Comparison of ENCODE assay signal across 20 cellular contexts in genomic region chr13:40319699-40320586, GRCh38.
A peak's percentile ranks its signal among the peaks of the same experiment; 100 is the strongest.
DNase-seq lines count a peak whose midpoint lies in the region; ATAC-seq, FAIRE-seq and TF ChIP-seq lines count a peak whose summit lies in the region.
"Had no signal": no experiment of that assay in that cellular context is flagged by ENCODE, and none has a peak within 500 bp of the region (broad histone marks: within the 10 kb centered on the region; RNA-seq: fewer than 3 reads in every experiment).

No MANE protein-coding gene starts in this region.

- no peaks in the 10 kb centered on the region for H3K9me2 ChIP-seq in OCI-LY7 (ENCODE audit: insufficient read depth, low read length)

- H3K27ac Mint-ChIP-seq in activated naive CD4-positive, alpha-beta T cell treated with anti-CD3 and anti-CD28 coated beads, Interleukin-2, amount 50 U/mL, for 24 hours: peak overlapping the region; percentile 63
- H3K27ac Mint-ChIP-seq in activated naive CD4-positive, alpha-beta T cell treated with anti-CD3 and anti-CD28 coated beads, Interleukin-2, amount 50 U/mL, for 72 hours: no peak overlapping the region
- no peak overlapping the region for H3K27ac Mint-ChIP-seq in stimulated activated effector memory CD8-positive, alpha-beta T cell treated with anti-CD3 and anti-CD28 coated beads, Interleukin-12 subunit alpha, Interleukin-12 subunit beta, amount 100 ng/mL, for 72 hours
- H3K27ac Mint-ChIP-seq: immature natural killer cell; T-helper 2 cell treated with Interferon-gamma antibody and Interleukin-4, amounts not matched to agents 5 μg/mL and 100 μg/mL, for 36 hours had no signal

- CTCF ChIA-PET in OCI-LY7 (lab: Charles Lee; ENCODE audit: unreplicated experiment): interaction anchor here (0.5 kb wide), 1 partner anchor 1001 kb away, joined by 3 read pairs; no protein-coding TSS in a partner anchor

- peaks cover 51% of the 10 kb centered on the region for H3K4me1 Mint-ChIP-seq in activated naive CD4-positive, alpha-beta T cell treated with anti-CD3 and anti-CD28 coated beads, Interleukin-2, amount 50 U/mL, for 24 hours
- H3K4me1 Mint-ChIP-seq in stimulated activated effector memory CD8-positive, alpha-beta T cell treated with anti-CD3 and anti-CD28 coated beads, Interleukin-12 subunit alpha, Interleukin-12 subunit beta, amount 100 ng/mL, for 72 hours: peaks cover 47% of the 10 kb centered on the region
- H3K4me1 Mint-ChIP-seq: immature natural killer cell had no signal

- H3K9me3 ChIP-seq in OCI-LY7 (ENCODE audit: low read length): peaks cover 8% of the 10 kb centered on the region; the same call in 1 of the 2 replicates
- H3K9me3 ChIP-seq in body of pancreas: no peaks in the 10 kb centered on the region

- DNase-seq in activated naive CD4-positive, alpha-beta T cell treated with anti-CD3 and anti-CD28 coated beads, Interleukin-2, amount 50 U/mL, for 72 hours (ENCODE audit: low spot score in 2 of 2): no peak
- DNase-seq in OCI-LY7 (ENCODE audit: low spot score) (no peak), body of pancreas (peak in 1 of 4 donors; percentile 35), amniotic stem cell (lab: John Stamatoyannopoulos, UW) (no peak), H54 (ENCODE audit: insufficient read length, low spot score) (no peak), NCI-H446 (lab: John Stamatoyannopoulos, UW) (no peak)
- no peak for DNase-seq in stimulated activated effector memory CD8-positive, alpha-beta T cell treated with anti-CD3 and anti-CD28 coated beads, Interleukin-12 subunit alpha, Interleukin-12 subunit beta, amount 100 ng/mL, for 72 hours (ENCODE audit: low spot score in 2 of 2)
- DNase-seq: activated CD4-positive, CD25-positive, alpha-beta regulatory T cell treated with anti-CD3 and anti-CD28 coated beads, Interleukin-2, amount 50 U/mL, for 72 hours; caudate nucleus; GM23248; immature natural killer cell; lower lobe of right lung; naive B cell; NCI-H1436; NCI-H2227 treated with DMSO at 0.1 percent for 48 hours had no signal

- H3K27ac ChIP-seq in OCI-LY7 (ENCODE audit: low read depth, low read length, poor library complexity, severe bottlenecking): no peak overlapping the region
- H3K27ac ChIP-seq in body of pancreas: no peak overlapping the region
- H3K27ac ChIP-seq: GM23248, lower lobe of right lung, parathyroid adenoma had no signal

- FAIRE-seq in H54 (lab: Jason Lieb, UNC): no peak
- FAIRE-seq: D721Med, G401.6 had no signal

- POLR2A ChIA-PET in OCI-LY7 (lab: Charles Lee): no interaction called here

- H4K20me1 ChIP-seq in OCI-LY7 (ENCODE audit: insufficient read depth, low read length): no peaks in the 10 kb centered on the region

- H3K4me3 Mint-ChIP-seq in activated naive CD4-positive, alpha-beta T cell treated with anti-CD3 and anti-CD28 coated beads, Interleukin-2, amount 50 U/mL, for 24 hours: no peak overlapping the region
- no peak overlapping the region for H3K4me3 Mint-ChIP-seq in stimulated activated effector memory CD8-positive, alpha-beta T cell treated with anti-CD3 and anti-CD28 coated beads, Interleukin-12 subunit alpha, Interleukin-12 subunit beta, amount 100 ng/mL, for 72 hours
- H3K4me3 Mint-ChIP-seq: immature natural killer cell; naive B cell; T-helper 2 cell treated with Interferon-gamma antibody and Interleukin-4, amounts not matched to agents 5 μg/mL and 100 μg/mL, for 36 hours had no signal

- no peak for ATAC-seq in activated naive CD4-positive, alpha-beta T cell treated with anti-CD3 and anti-CD28 coated beads, Interleukin-2, amount 50 U/mL, for 72 hours
- peak; percentile 13 for ATAC-seq in body of pancreas
- peak; percentile 70 for ATAC-seq in stimulated activated effector memory CD8-positive, alpha-beta T cell treated with anti-CD3 and anti-CD28 coated beads, Interleukin-12 subunit alpha, Interleukin-12 subunit beta, amount 100 ng/mL, for 72 hours
- ATAC-seq: lower lobe of right lung had no signal

- H3K4me2 ChIP-seq in OCI-LY7 (ENCODE audit: low read length): no peak overlapping the region

- H3K9me3 Mint-ChIP-seq in activated naive CD4-positive, alpha-beta T cell treated with anti-CD3 and anti-CD28 coated beads, Interleukin-2, amount 50 U/mL, for 24 hours: peaks cover 17% of the 10 kb centered on the region
- peaks cover 22% of the 10 kb centered on the region in 2 donors for H3K9me3 Mint-ChIP-seq in activated naive CD4-positive, alpha-beta T cell treated with anti-CD3 and anti-CD28 coated beads, Interleukin-2, amount 50 U/mL, for 72 hours
- peaks cover 5% of the 10 kb centered on the region for H3K9me3 Mint-ChIP-seq in stimulated activated effector memory CD8-positive, alpha-beta T cell treated with anti-CD3 and anti-CD28 coated beads, Interleukin-12 subunit alpha, Interleukin-12 subunit beta, amount 100 ng/mL, for 72 hours

- no peaks in the 10 kb centered on the region for H3K36me3 ChIP-seq in OCI-LY7 (ENCODE audit: insufficient read depth, low read length)
- no peaks in the 10 kb centered on the region for H3K36me3 ChIP-seq in body of pancreas (replicated peaks in 1 of 2; ENCODE audit: insufficient read depth in 1 of 2, low read depth in 2 of 2)
- H3K36me3 ChIP-seq: lower lobe of right lung had no signal

- H3K27me3 Mint-ChIP-seq in activated naive CD4-positive, alpha-beta T cell treated with anti-CD3 and anti-CD28 coated beads, Interleukin-2, amount 50 U/mL, for 24 hours: no peaks in the 10 kb centered on the region
- H3K27me3 Mint-ChIP-seq: naive B cell had no signal

- no peaks in the 10 kb centered on the region for H3K79me2 ChIP-seq in OCI-LY7 (ENCODE audit: insufficient read depth, low read depth, low read length)
- H3K79me2 ChIP-seq: parathyroid adenoma had no signal

- WGBS in body of pancreas, 2 donors: 33 to 59% methylated on average over 3 of the region's 3 CpGs

- no peaks in the 10 kb centered on the region for H3K27me3 ChIP-seq in body of pancreas

- H3K4me1 ChIP-seq in OCI-LY7 (ENCODE audit: insufficient read depth, low read length, poor library complexity, severe bottlenecking) (peaks cover 28% of the 10 kb centered on the region), body of pancreas (peaks cover 4% of the 10 kb centered on the region)
- H3K4me1 ChIP-seq: parathyroid adenoma had no signal

- H3K4me3 ChIP-seq in OCI-LY7 (ENCODE audit: low read depth, low read length, poor library complexity, severe bottlenecking): no peak overlapping the region
- no peak overlapping the region for H3K4me3 ChIP-seq in body of pancreas
- H3K4me3 ChIP-seq: GM23248, lower lobe of right lung had no signal

- intact Hi-C loops in OCI-LY7 (cut with micrococcal nuclease; ENCODE audit: unreplicated experiment): no loop called here
- intact Hi-C loops in body of pancreas (cut with DNase I): no loop called here

- peaks cover 11% of the 10 kb centered on the region for H3K36me3 Mint-ChIP-seq in activated naive CD4-positive, alpha-beta T cell treated with anti-CD3 and anti-CD28 coated beads, Interleukin-2, amount 50 U/mL, for 24 hours
- peaks cover 10 to 24% of the 10 kb centered on the region in 2 donors for H3K36me3 Mint-ChIP-seq in activated naive CD4-positive, alpha-beta T cell treated with anti-CD3 and anti-CD28 coated beads, Interleukin-2, amount 50 U/mL, for 72 hours
- H3K36me3 Mint-ChIP-seq in stimulated activated effector memory CD8-positive, alpha-beta T cell treated with anti-CD3 and anti-CD28 coated beads, Interleukin-12 subunit alpha, Interleukin-12 subunit beta, amount 100 ng/mL, for 72 hours: no peaks in the 10 kb centered on the region

- no peak for TF ChIP-seq POLR2A in body of pancreas (IDR thresholded peaks at IDR 0.05)
- no peak for TF ChIP-seq POLR2A in H54 (IDR thresholded peaks at IDR 0.05; ENCODE audit: low read depth, low read length)

- H2AFZ ChIP-seq in OCI-LY7 (ENCODE audit: low read length): peak overlapping the region; percentile 27; the same call in 1 of the 2 replicates
- H2AFZ ChIP-seq: GM23248, parathyroid adenoma had no signal

- TF ChIP-seq CTCF in OCI-LY7 (conservative IDR thresholded peaks at IDR 0.05; ENCODE audit: low read length) (no peak), body of pancreas (IDR thresholded peaks at IDR 0.05) (no peak)

- BruUV-seq in OCI-LY7 (replicated peaks; lab: Mats Ljungman, UMichigan): no TSS peak

Comparison
In these comparisons a context has a peak if more than half of its experiments do, and no peak if none do; other contexts are left out.
1. ATAC-seq: peak in body of pancreas (single experiment) and stimulated activated effector memory CD8-positive, alpha-beta T cell treated with anti-CD3 and anti-CD28 coated beads, Interleukin-12 subunit alpha, Interleukin-12 subunit beta, amount 100 ng/mL, for 72 hours (single experiment); none in activated naive CD4-positive, alpha-beta T cell treated with anti-CD3 and anti-CD28 coated beads, Interleukin-2, amount 50 U/mL, for 72 hours (0 of 2).